ENCODE assay signal across 23 cellular contexts in the genomic region with DNA sequence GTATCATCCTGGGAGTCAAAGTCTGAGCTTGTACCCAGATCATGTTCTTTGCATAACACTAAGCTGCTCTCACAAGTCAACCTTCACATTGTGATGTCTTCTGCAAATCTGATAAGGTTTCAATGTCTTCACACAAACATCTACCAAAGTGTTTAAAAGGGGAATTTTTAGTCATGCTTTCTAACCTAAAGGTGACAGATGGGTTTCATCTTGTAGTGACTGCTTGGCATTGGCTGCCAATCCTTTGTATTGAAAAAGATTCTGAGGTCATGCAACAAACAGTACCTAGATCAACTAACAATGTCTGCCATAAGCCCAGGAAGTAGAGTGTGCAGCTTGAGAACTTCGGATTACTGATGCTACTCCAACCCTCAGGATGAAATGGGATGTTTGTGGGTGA. TPM values are rescaled to one million over a fixed set of nuclear protein-coding genes. Genes with fewer than 3 reads are reported as not detected.
A peak's percentile ranks its signal among the peaks of the same experiment; 100 is the strongest.
DNase-seq lines count a peak whose midpoint lies in the region; ATAC-seq, FAIRE-seq and TF ChIP-seq lines count a peak whose summit lies in the region.
"Had no signal": no experiment of that assay in that cellular context is flagged by ENCODE, and none has a peak within 500 bp of the region (broad histone marks: within the 10 kb centered on the region; RNA-seq: fewer than 3 reads in every experiment).

No MANE protein-coding gene starts in this region.

- peak overlapping the region; percentile 7; the same call in 1 of the 2 replicates for H2AFZ ChIP-seq in GM12878 (ENCODE audit: control insufficient read depth, low read depth, low read length)

- TF ChIP-seq CTCF in GM12878 (IDR thresholded peaks at IDR 0.05 in 2 of 3, conservative IDR thresholded peaks at IDR 0.05 in 1 of 3; ENCODE audit: control insufficient read depth in 2 of 3, extremely low read depth in 1 of 3, insufficient read depth in 1 of 3, low read depth in 3 of 3, low read length in 3 of 3) (no peak), sigmoid colon (IDR thresholded peaks at IDR 0.05) (no peak)

- no peak overlapping the region for H3K27ac ChIP-seq in GM12878 (ENCODE audit: control insufficient read depth, insufficient read depth)
- no peak overlapping the region for H3K27ac ChIP-seq in sigmoid colon
- H3K27ac ChIP-seq: 22Rv1 had no signal

- WGBS in GM12878 (ENCODE audit: insufficient coverage, insufficient replicate concordance, low lambda C conversion rate, missing lambda C conversion rate), result 6% methylated on average over 1 of the region's 1 CpG
- 77 to 79% methylated on average over 1 of the region's 1 CpG for WGBS in sigmoid colon, 2 donors

- no peaks in the 10 kb centered on the region for H4K20me1 ChIP-seq in GM12878 (ENCODE audit: control insufficient read depth, insufficient read depth)

- H3K9ac ChIP-seq in GM12878 (ENCODE audit: control insufficient read depth, insufficient read depth, low read length), result no peak overlapping the region

- H3K4me3 ChIP-seq in GM12878, result no peak overlapping the region
- H3K4me3 ChIP-seq in sigmoid colon, result no peak overlapping the region
- H3K4me3 ChIP-seq: HAP-1 had no signal

- intact Hi-C loops in GM12878 (cut with micrococcal nuclease; ENCODE audit: unreplicated experiment), result no loop called here
- intact Hi-C loops in sigmoid colon (cut with DNase I), result no loop called here

- H3K79me2 ChIP-seq in GM12878 (ENCODE audit: control insufficient read depth, insufficient read depth, low read length), result no peaks in the 10 kb centered on the region

- no TSS peak for BruUV-seq in GM12878 (replicated peaks; lab: Mats Ljungman, UMichigan)

- H3K36me3 ChIP-seq in GM12878 (ENCODE audit: control insufficient read depth in 2 of 2, insufficient read depth in 2 of 2, low read length in 1 of 2) (no peaks in the 10 kb centered on the region), sigmoid colon (no peaks in the 10 kb centered on the region)
- H3K36me3 ChIP-seq: HAP-1 had no signal

- H3K9me3 ChIP-seq in GM12878 (replicated peaks; ENCODE audit: control insufficient read depth, insufficient read depth, low read length), result no peaks in the 10 kb centered on the region
- H3K9me3 ChIP-seq in sigmoid colon, result no peaks in the 10 kb centered on the region
- H3K9me3 ChIP-seq: HAP-1 had no signal

- no peaks in the 10 kb centered on the region for H3K27me3 Mint-ChIP-seq in stimulated activated naive B cell treated with anti-CD40 and anti-IgM and Interleukin-4, amounts not matched to agents 10 μg/mL and 1 μg/mL and 100 μg/mL, for 72 hours

- TF ChIP-seq EP300 in GM12878 (IDR thresholded peaks at IDR 0.05; ENCODE audit: borderline replicate concordance in 1 of 2, control insufficient read depth in 1 of 2, low read depth in 2 of 2, low read length in 2 of 2) (no peak), sigmoid colon (IDR thresholded peaks at IDR 0.05) (no peak)

- no peak for TF ChIP-seq POLR2A in GM12878 (IDR thresholded peaks at IDR 0.05; ENCODE audit: low read depth, low read length)
- TF ChIP-seq POLR2A in sigmoid colon (IDR thresholded peaks at IDR 0.05), result no peak

- no peak for TF ChIP-seq RAD21 in GM12878 (IDR thresholded peaks at IDR 0.05; ENCODE audit: insufficient read depth, low read depth, low read length)

- no peak for FAIRE-seq in GM12878 (lab: Jason Lieb, UNC)
- FAIRE-seq: A204.1, GM18507, H54 had no signal

- SMC1A ChIA-PET in GM12878 (lab: Charles Lee; ENCODE audit: uncharacterized antibody, unreplicated experiment), result interaction anchor here (1.1 kb wide), 1 partner anchor 12 kb away, joined by 3 read pairs; no protein-coding TSS in a partner anchor

- RAD21 ChIA-PET in GM12878 (lab: Charles Lee; ENCODE audit: unreplicated experiment), result no interaction called here

- no peak overlapping the region for H3K27ac Mint-ChIP-seq in stimulated activated naive B cell treated with anti-CD40 and anti-IgM and Interleukin-4, amounts not matched to agents 10 μg/mL and 1 μg/mL and 100 μg/mL, for 72 hours
- H3K27ac Mint-ChIP-seq: CD4-positive, alpha-beta memory T cell; HFFc6 had no signal

- H3K4me1 ChIP-seq in GM12878 (ENCODE audit: control insufficient read depth, insufficient read depth, low read length), result peaks cover 11% of the 10 kb centered on the region
- no peaks in the 10 kb centered on the region for H3K4me1 ChIP-seq in sigmoid colon
- H3K4me1 ChIP-seq: HAP-1 had no signal

- H3K4me2 ChIP-seq in GM12878 (ENCODE audit: control insufficient read depth, insufficient read depth), result no peak overlapping the region

- H3K36me3 Mint-ChIP-seq in stimulated activated naive B cell treated with anti-CD40 and anti-IgM and Interleukin-4, amounts not matched to agents 10 μg/mL and 1 μg/mL and 100 μg/mL, for 72 hours, result peaks cover 0 to 2% of the 10 kb centered on the region in 2 donors
- H3K36me3 Mint-ChIP-seq: CD4-positive, alpha-beta memory T cell had no signal

- H3K9me3 Mint-ChIP-seq in stimulated activated naive B cell treated with anti-CD40 and anti-IgM and Interleukin-4, amounts not matched to agents 10 μg/mL and 1 μg/mL and 100 μg/mL, for 72 hours, result peaks cover 2 to 3% of the 10 kb centered on the region in 2 donors

- peaks cover 28 to 54% of the 10 kb centered on the region in 2 donors for H3K4me1 Mint-ChIP-seq in stimulated activated naive B cell treated with anti-CD40 and anti-IgM and Interleukin-4, amounts not matched to agents 10 μg/mL and 1 μg/mL and 100 μg/mL, for 72 hours

- peak; percentile 36 for DNase-seq in NCI-H446 treated with DMSO at 0.1 percent for 48 hours (lab: John Stamatoyannopoulos, UW)
- DNase-seq in NCI-H446 (lab: John Stamatoyannopoulos, UW), result no peak
- no peak for DNase-seq in GM12878 (ENCODE audit: low read depth, low spot score)
- DNase-seq in stimulated activated naive B cell treated with anti-CD40 and anti-IgM and Interleukin-4, amounts not matched to agents 10 μg/mL and 1 μg/mL and 100 μg/mL, for 72 hours, result no peak
- no peak for DNase-seq in AG08396 (ENCODE audit: low spot score)
- DNase-seq in sigmoid colon, result no peak
- no peak for DNase-seq in hippocampal formation (lab: John Stamatoyannopoulos, UW)
- DNase-seq: AML-193; C1 segment of cervical spinal cord; Calu3; CD4-positive, alpha-beta memory T cell; COR-L47; DMS53; DMS79 treated with DMSO at 0.1 percent for 48 hours; GF-D8; GOT3; HFFc6 had no signal

- H3K27me3 ChIP-seq in GM12878 (replicated peaks in 1 of 2; ENCODE audit: control insufficient read depth in 2 of 2, insufficient read depth in 2 of 2, low read length in 1 of 2) (no peaks in the 10 kb centered on the region), sigmoid colon (no peaks in the 10 kb centered on the region)

- H3K4me3 Mint-ChIP-seq in stimulated activated naive B cell treated with anti-CD40 and anti-IgM and Interleukin-4, amounts not matched to agents 10 μg/mL and 1 μg/mL and 100 μg/mL, for 72 hours, result no peak overlapping the region
- H3K4me3 Mint-ChIP-seq: CD4-positive, alpha-beta memory T cell; HFFc6 had no signal

- ATAC-seq in GM18858 (IDR thresholded peaks at IDR 0.05; ENCODE audit: unreplicated experiment) (peak; percentile 41), GM12878 (peak; percentile 27; the same call in 2 of the 3 replicates)
- ATAC-seq in stimulated activated naive B cell treated with anti-CD40 and anti-IgM and Interleukin-4, amounts not matched to agents 10 μg/mL and 1 μg/mL and 100 μg/mL, for 72 hours (replicated peaks), result peak; percentile 52 to 71

- POLR2A ChIA-PET in GM12878 (lab: Charles Lee), result no interaction called here

- CTCF ChIA-PET in GM12878 (lab: Yijun Ruan, JAX), result no interaction called here

- in situ Hi-C loops in GM12878 (cut with MboI), result no loop called here

TF ChIP-seq in GM12878, 131 proteins besides CTCF, POLR2A, EP300 and RAD21:
- TF ChIP-seq NR2F1 (conservative IDR thresholded peaks at IDR 0.05), result no peak
- no peak for TF ChIP-seq FOS (IDR thresholded peaks at IDR 0.05; ENCODE audit: borderline replicate concordance, extremely low read depth, insufficient read length)
- TF ChIP-seq GABPA (IDR thresholded peaks at IDR 0.05; ENCODE audit: low read depth), result no peak
- no peak for TF ChIP-seq NFXL1 (IDR thresholded peaks at IDR 0.05; ENCODE audit: borderline replicate concordance)
- TF ChIP-seq RELA (IDR thresholded peaks at IDR 0.05; ENCODE audit: borderline replicate concordance, partially characterized antibody), result no peak

RNA-seq across cellular contexts. Expression of a gene that starts 43.6 kb away (rescaled TPM):
- total RNA-seq in GM12878 (2013; cell fraction: nucleolus; rRNA removed), result 23.0 and 26.6 TPM in 2 replicates
- total RNA-seq in GM12878 (2014; rRNA removed), result 28.5 and 36.4 TPM in 2 replicates
- total RNA-seq in GM12878 (2014; rRNA removed; fragmentation: Illumina TruSeq; extraction: Trizol), result 15.4 and 15.8 TPM in 2 replicates
- total RNA-seq in GM12878 (2021), result 15.6 and 17.3 TPM in 2 replicates
- polyA plus RNA-seq in GM12878 (2011; ENCODE audit: low read depth), result 3.6 TPM
- polyA plus RNA-seq in GM12878 (2011; rRNA removed), result 7.3 and 12.9 TPM in 2 replicates
- 6.1 and 8.6 TPM in 2 replicates for polyA plus RNA-seq in GM12878 (2011; cell fraction: cytosol; rRNA removed)
- 10.5 and 11.1 TPM in 2 replicates for polyA plus RNA-seq in GM12878 (2011; cell fraction: nucleus; rRNA removed)
- 10.7 and 11.5 TPM in 2 replicates for polyA plus RNA-seq in GM12878 (2012)
- 11.4 and 15.5 TPM in 2 replicates for polyA plus RNA-seq in GM12878 (2014; fragmentation: Illumina TruSeq; extraction: Trizol)
- 10 to 100 TPM in 1 of 2 experiments, 1 to 10 TPM in 1; 4.6 to 14.5 TPM for polyA plus RNA-seq in GM12878 (2014; fragmentation: Nextera tagmentation; extraction: Ambion mirVana)
- 8.8 and 11.5 TPM in 2 replicates for polyA plus RNA-seq in GM12878 (2014; rRNA removed)
- 10 to 100 TPM; 15.9 to 21.9 TPM for polyA plus RNA-seq in GM12878 (2016; fragmentation: Nextera tagmentation; extraction: Ambion mirVana)
- 12.8 and 13.2 TPM in 2 replicates for polyA minus RNA-seq in GM12878 (2011; rRNA and poly(A)+ RNA removed)
- 13.3 and 14.3 TPM in 2 replicates for polyA minus RNA-seq in GM12878 (2011; cell fraction: cytosol; rRNA and poly(A)+ RNA removed)
- polyA minus RNA-seq in GM12878 (2011; cell fraction: nucleus; rRNA and poly(A)+ RNA removed), result 37.1 and 62.5 TPM in 2 replicates
- 10 to 100 TPM; 22.0 to 56.0 (median 47.6) TPM for total RNA-seq in sigmoid colon
- polyA plus RNA-seq in sigmoid colon, result 1 to 10 TPM; 1.8 to 6.6 (median 3.5) TPM
